11 cellular contexts compared by ENCODE assay signal in the genomic region with DNA sequence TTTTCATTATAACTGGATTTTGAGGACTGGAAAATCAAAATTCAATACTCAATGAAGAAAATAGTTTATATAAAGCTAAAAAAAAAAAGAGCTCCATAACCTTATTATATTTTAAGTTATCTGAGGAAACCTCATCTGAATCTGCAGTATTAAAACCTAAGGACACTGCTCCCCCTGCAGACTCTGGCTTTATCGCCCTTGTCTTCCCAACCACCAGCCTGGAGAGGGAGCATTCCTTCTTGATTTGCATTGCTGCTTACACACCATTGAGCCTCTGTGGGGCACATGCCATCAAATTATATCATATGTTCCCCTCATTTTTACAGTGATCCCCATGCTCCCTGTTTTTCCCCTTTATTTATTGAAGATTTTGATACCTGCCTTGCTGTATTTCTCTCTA.
A peak's percentile ranks its signal among the peaks of the same experiment; 100 is the strongest.
DNase-seq lines count a peak whose midpoint lies in the region; TF ChIP-seq lines count a peak whose summit lies in the region.
"Had no signal": no experiment of that assay in that cellular context is flagged by ENCODE, and none has a peak within 500 bp of the region (broad histone marks: within the 10 kb centered on the region; RNA-seq: fewer than 3 reads in every experiment).

No MANE protein-coding gene starts in this region.

- TF ChIP-seq CTCF in AG04450 (IDR thresholded peaks at IDR 0.05; ENCODE audit: low read depth, low read length) (peak; percentile 47), mesothelial cell of epicardium (IDR thresholded peaks at IDR 0.05; ENCODE audit: unreplicated experiment) (no peak)

- no peaks in the 10 kb centered on the region for H3K27me3 Mint-ChIP-seq in mesothelial cell of epicardium (ENCODE audit: low read depth)
- H3K27me3 Mint-ChIP-seq: IgD-negative memory B cell had no signal

- H2AFZ ChIP-seq in GM23248: no peak overlapping the region

- H3K79me2 ChIP-seq in GM23248 (ENCODE audit: insufficient read depth): no peaks in the 10 kb centered on the region

- no peaks in the 10 kb centered on the region for H4K20me1 ChIP-seq in GM23248 (ENCODE audit: insufficient read depth)

- WGBS in iPS DF 6.9 (ENCODE audit: insufficient coverage, insufficient read length): no CpG with 5 or more reads among the region's 1 CpG
- 9 to 39% methylated on average over 1 of the region's 1 CpG for WGBS in GM23248 (ENCODE audit: low coverage in 1 of 2, low lambda C conversion rate in 2 of 2, missing lambda C conversion rate in 2 of 2), 2 experiments

- H3F3A ChIP-seq in GM23248 (ENCODE audit: insufficient read depth): no peaks in the 10 kb centered on the region

- DNase-seq in AG04450 (ENCODE audit: low read depth, low spot score): no peak
- DNase-seq in HK-2 (ENCODE audit: unreplicated experiment): peak; percentile 0
- DNase-seq in SK-N-DZ (ENCODE audit: low spot score): peak; percentile 31
- DNase-seq in iPS DF 6.9 (ENCODE audit: low read depth, low spot score): peak; percentile 16
- DNase-seq in hippocampal formation (lab: John Stamatoyannopoulos, UW): no peak
- DNase-seq in mesothelial cell of epicardium (ENCODE audit: low spot score in 2 of 2, unreplicated experiment in 2 of 2): no peak
- no peak for DNase-seq in SIG-M5 treated with dmso at 0.1 percent for 504 hours (lab: John Stamatoyannopoulos, UW; ENCODE audit: unreplicated experiment)
- DNase-seq in GM23248: no peak

- H3K4me1 ChIP-seq in iPS DF 6.9 (ENCODE audit: control insufficient read depth, insufficient read depth, low read length) (no peaks in the 10 kb centered on the region), GM23248 (ENCODE audit: insufficient read depth) (no peaks in the 10 kb centered on the region)
- H3K4me1 ChIP-seq: suprapubic skin had no signal

- H3K36me3 ChIP-seq in iPS DF 6.9 (ENCODE audit: control insufficient read depth, insufficient read depth, low read length) (no peaks in the 10 kb centered on the region), GM23248 (ENCODE audit: low read depth) (no peaks in the 10 kb centered on the region)
- H3K36me3 ChIP-seq: suprapubic skin had no signal

- H3K9ac ChIP-seq in GM23248: no peak overlapping the region

- H3K27me3 ChIP-seq in AG04450 (ENCODE audit: control insufficient read depth, insufficient read depth, low read length): no peaks in the 10 kb centered on the region
- H3K27me3 ChIP-seq in iPS DF 6.9 (ENCODE audit: control insufficient read depth, insufficient read depth, low read length): no peaks in the 10 kb centered on the region
- H3K27me3 ChIP-seq in GM23248 (replicated peaks; ENCODE audit: insufficient read depth): no peaks in the 10 kb centered on the region
- H3K27me3 ChIP-seq: suprapubic skin had no signal

- H3K36me3 Mint-ChIP-seq in mesothelial cell of epicardium: peaks cover 18% of the 10 kb centered on the region
- H3K36me3 Mint-ChIP-seq: IgD-negative memory B cell had no signal

- no peak overlapping the region for H3K4me3 Mint-ChIP-seq in mesothelial cell of epicardium
- H3K4me3 Mint-ChIP-seq: IgD-negative memory B cell had no signal

- CTCF ChIA-PET in AG04450 (lab: Charles Lee): interaction anchor here (0.8 to 1.5 kb wide), 6 partner anchors 9 to 175 kb away, joined by 3 to 6 read pairs (median 3); no protein-coding TSS in a partner anchor

- H3K4me2 ChIP-seq in GM23248 (ENCODE audit: unreplicated experiment): no peak overlapping the region

- peaks cover 3% of the 10 kb centered on the region for H3K4me1 Mint-ChIP-seq in mesothelial cell of epicardium
- H3K4me1 Mint-ChIP-seq: IgD-negative memory B cell had no signal

- peaks cover 4% of the 10 kb centered on the region; the same call in 1 of the 2 replicates for H3K9me2 ChIP-seq in GM23248 (ENCODE audit: insufficient read depth)

- H3K9me3 Mint-ChIP-seq in mesothelial cell of epicardium: peaks cover 46% of the 10 kb centered on the region

- H3K9me3 ChIP-seq in AG04450 (ENCODE audit: control insufficient read depth, insufficient read depth, low read length): no peaks in the 10 kb centered on the region
- peaks cover 3% of the 10 kb centered on the region; the same call in 1 of the 2 replicates for H3K9me3 ChIP-seq in iPS DF 6.9 (ENCODE audit: control insufficient read depth, insufficient read depth, low read length)
- H3K9me3 ChIP-seq in GM23248 (ENCODE audit: low read depth): peaks cover 6% of the 10 kb centered on the region
- H3K9me3 ChIP-seq: suprapubic skin had no signal

- H3K27ac Mint-ChIP-seq in mesothelial cell of epicardium: no peak overlapping the region
- H3K27ac Mint-ChIP-seq: IgD-negative memory B cell had no signal

- POLR2A ChIA-PET in AG04450 (lab: Yijun Ruan, JAX): no interaction called here

- H3K27ac ChIP-seq in AG04450 (ENCODE audit: low read depth, low read length): no peak overlapping the region
- no peak overlapping the region for H3K27ac ChIP-seq in iPS DF 6.9 (ENCODE audit: low read length)
- H3K27ac ChIP-seq in GM23248: no peak overlapping the region
- H3K27ac ChIP-seq: skin epidermis, suprapubic skin had no signal

- H3K4me3 ChIP-seq in AG04450 (ENCODE audit: low read depth, low read length) (no peak overlapping the region), iPS DF 6.9 (ENCODE audit: low read length) (no peak overlapping the region), GM23248 (no peak overlapping the region)
- H3K4me3 ChIP-seq: skin epidermis, suprapubic skin had no signal

- in situ Hi-C loops in GM23248 (cut with MboI): no loop called here

Comparison
In these comparisons a context has a peak if more than half of its experiments do, and no peak if none do; other contexts are left out.
1. DNase-seq: peak in HK-2 (single experiment), SK-N-DZ (single experiment) and iPS DF 6.9 (single experiment); none in AG04450 (single experiment), hippocampal formation (0 of 2), mesothelial cell of epicardium (0 of 2), SIG-M5 treated with dmso at 0.1 percent for 504 hours (single experiment) and GM23248 (single experiment).